ENCODE assay signal across 9 cellular contexts in the genomic region with DNA sequence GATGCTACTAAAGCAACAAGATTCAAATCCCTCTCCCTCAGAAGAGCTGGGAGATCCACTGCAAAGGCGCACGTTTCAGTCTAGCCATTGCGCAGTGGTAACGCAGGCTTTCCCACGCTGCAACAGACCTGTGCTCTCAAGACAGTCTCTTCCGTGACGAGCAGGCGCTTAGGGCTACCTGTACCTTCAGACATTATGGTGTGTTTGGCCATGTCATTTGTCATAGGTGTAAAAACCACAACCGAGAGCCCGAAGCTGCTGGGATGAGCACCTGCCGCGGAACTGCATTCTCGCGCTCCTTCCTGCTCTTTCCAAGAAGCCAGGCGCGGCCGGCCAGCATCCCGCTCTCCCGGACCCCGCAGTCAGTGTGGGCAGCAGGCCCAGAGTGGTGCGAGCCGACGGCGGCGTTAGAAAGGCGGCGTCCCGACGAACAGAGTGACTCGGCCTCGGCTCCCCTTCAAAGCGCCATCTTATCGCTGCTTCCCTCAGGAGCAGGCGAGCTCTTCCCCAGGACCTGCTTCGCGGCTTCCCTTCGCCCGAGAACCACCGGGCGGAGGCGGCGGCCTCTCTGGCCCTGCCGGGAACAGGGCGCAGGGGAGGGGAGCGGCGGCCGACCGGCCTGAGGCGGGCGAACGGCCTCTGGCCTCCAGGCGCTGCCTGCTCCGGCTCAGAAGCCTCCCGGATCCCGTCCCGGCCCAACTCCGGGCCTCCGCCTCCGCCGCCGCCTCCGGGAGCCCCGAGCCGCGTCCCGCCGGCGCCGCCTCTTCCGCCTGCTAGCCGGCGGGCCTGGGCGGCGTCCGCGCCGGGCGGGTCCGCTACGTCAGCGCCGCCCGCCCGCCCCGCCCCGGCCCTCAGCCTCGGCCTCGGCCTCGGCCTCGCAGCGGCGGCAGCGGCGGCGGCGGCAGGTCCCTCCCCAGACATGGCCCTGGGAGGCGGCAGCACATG. TPM values are rescaled to one million over a fixed set of nuclear protein-coding genes. Genes with fewer than 3 reads are reported as not detected.
DNase-seq lines count a peak whose midpoint lies in the region; ATAC-seq, FAIRE-seq and TF ChIP-seq lines count a peak whose summit lies in the region.
"Had no signal": no experiment of that assay in that cellular context is flagged by ENCODE, and none has a peak within 500 bp of the region (broad histone marks: within the 10 kb centered on the region; RNA-seq: fewer than 3 reads in every experiment).

A gene with protein sequence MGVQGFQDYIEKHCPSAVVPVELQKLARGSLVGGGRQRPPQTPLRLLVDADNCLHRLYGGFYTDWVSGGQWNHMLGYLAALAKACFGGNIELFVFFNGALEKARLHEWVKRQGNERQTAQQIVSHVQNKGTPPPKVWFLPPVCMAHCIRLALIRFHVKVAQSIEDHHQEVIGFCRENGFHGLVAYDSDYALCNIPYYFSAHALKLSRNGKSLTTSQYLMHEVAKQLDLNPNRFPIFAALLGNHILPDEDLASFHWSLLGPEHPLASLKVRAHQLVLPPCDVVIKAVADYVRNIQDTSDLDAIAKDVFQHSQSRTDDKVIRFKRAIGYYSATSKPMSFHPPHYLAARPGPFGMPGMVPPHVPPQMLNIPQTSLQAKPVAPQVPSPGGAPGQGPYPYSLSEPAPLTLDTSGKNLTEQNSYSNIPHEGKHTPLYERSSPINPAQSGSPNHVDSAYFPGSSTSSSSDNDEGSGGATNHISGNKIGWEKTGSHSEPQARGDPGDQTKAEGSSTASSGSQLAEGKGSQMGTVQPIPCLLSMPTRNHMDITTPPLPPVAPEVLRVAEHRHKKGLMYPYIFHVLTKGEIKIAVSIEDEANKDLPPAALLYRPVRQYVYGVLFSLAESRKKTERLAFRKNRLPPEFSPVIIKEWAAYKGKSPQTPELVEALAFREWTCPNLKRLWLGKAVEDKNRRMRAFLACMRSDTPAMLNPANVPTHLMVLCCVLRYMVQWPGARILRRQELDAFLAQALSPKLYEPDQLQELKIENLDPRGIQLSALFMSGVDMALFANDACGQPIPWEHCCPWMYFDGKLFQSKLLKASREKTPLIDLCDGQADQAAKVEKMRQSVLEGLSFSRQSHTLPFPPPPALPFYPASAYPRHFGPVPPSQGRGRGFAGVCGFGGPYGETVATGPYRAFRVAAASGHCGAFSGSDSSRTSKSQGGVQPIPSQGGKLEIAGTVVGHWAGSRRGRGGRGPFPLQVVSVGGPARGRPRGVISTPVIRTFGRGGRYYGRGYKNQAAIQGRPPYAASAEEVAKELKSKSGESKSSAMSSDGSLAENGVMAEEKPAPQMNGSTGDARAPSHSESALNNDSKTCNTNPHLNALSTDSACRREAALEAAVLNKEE (plus strand): TSS at position 869 of the 945 bp plus-strand sequence. CDS start 231 bp downstream, outside the sequence.

- CTCF ChIA-PET in BJ (lab: Yijun Ruan, JAX) = interaction anchor here (1.2 kb wide), 2 partner anchors 12 to 115 kb away, joined by 4 to 5 read pairs; no protein-coding TSS in a partner anchor

- TF ChIP-seq CTCF in BJ (IDR thresholded peaks at IDR 0.05; ENCODE audit: insufficient read depth, low read depth, low read length) = no peak

- peak; percentile 55 for ATAC-seq in HG03442 (IDR thresholded peaks at IDR 0.05; ENCODE audit: unreplicated experiment)

- no peaks in the 10 kb centered on the region for H3K27me3 ChIP-seq in BJ (ENCODE audit: control insufficient read depth, insufficient read depth, low read length)

- POLR2A ChIA-PET in BJ (lab: Charles Lee) = no interaction called here

- peak; percentile 67 for FAIRE-seq in GM19239 (lab: Jason Lieb, UNC)
- FAIRE-seq: colon had no signal

- peak within 1 kb of the TSS; percentile 90 for H3K4me3 ChIP-seq in BJ (ENCODE audit: low read depth, low read length)

- H3K36me3 ChIP-seq in BJ (ENCODE audit: control insufficient read depth, insufficient read depth, low read length) = peaks cover 11% of the 10 kb centered on the region

- DNase-seq in BJ (ENCODE audit: low read depth) (no peak), GM19239 (ENCODE audit: insufficient read length, low spot score) (peak; percentile 72), NCI-H748 treated with DMSO at 0.1 percent for 48 hours (lab: John Stamatoyannopoulos, UW) (peak; percentile 57), lung microvascular endothelial cell (ENCODE audit: low read depth in 2 of 2) (peak; percentile 82 to 86)
- DNase-seq in activated CD8-positive, alpha-beta memory T cell treated with anti-CD3 and anti-CD28 coated beads for 1 hour (ENCODE audit: extremely low read depth in 1 of 2, low read depth in 1 of 2) = peak; percentile 32 to 63
- peak; percentile 60 for DNase-seq in effector CD8-positive, alpha-beta T cell (lab: John Stamatoyannopoulos, UW)
- peak; percentile 50 to 55 (median 51) for DNase-seq in stimulated activated CD4-positive, alpha-beta T cell treated with anti-CD3 and anti-CD28 coated beads, TNF-alpha, amount 100 ng/mL, for 4 hours (ENCODE audit: low read depth in 3 of 3)

RNA-seq across cellular contexts. Expression of the gene that starts here (rescaled TPM):
- 71.2 and 89.4 TPM in 2 replicates for polyA plus RNA-seq in BJ (2011; rRNA removed)
- 175 and 191 TPM in 2 replicates for polyA minus RNA-seq in BJ (2011; rRNA and poly(A)+ RNA removed)
- total RNA-seq in lung microvascular endothelial cell = 54.5 and 74.6 TPM in 2 replicates
